In genomic region chr22:49964136-49964492, GRCh38 we compare ENCODE assay signal across 10 cellular contexts. TPM values are rescaled to one million over a fixed set of nuclear protein-coding genes. Genes with fewer than 3 reads are reported as not detected.
A peak's percentile ranks its signal among the peaks of the same experiment; 100 is the strongest.
DNase-seq lines count a peak whose midpoint lies in the region; ATAC-seq and TF ChIP-seq lines count a peak whose summit lies in the region.
"Had no signal": no experiment of that assay in that cellular context is flagged by ENCODE, and none has a peak within 500 bp of the region (broad histone marks: within the 10 kb centered on the region; RNA-seq: fewer than 3 reads in every experiment).

No MANE protein-coding gene starts in this region.

- H3K4me1 ChIP-seq in MM.1S (ENCODE audit: low read length) (0 out of 2 replicates have a peak, but pooled peaks cover 9% of the 10 kb centered on the region), H9 (ENCODE audit: insufficient read depth, low read length) (no peaks in the 10 kb centered on the region)

- peaks cover 61% of the 10 kb centered on the region for H3K36me3 Mint-ChIP-seq in dendritic cell treated with granulocyte-macrophage colony-stimulating factor and Interleukin-4, amounts not matched to agents 40 ng/mL and 50 ng/mL, for 4 days (ENCODE audit: low read depth)
- H3K36me3 Mint-ChIP-seq in naive thymus-derived CD8-positive, alpha-beta T cell, result peaks cover 0 to 21% (median 2%) of the 10 kb centered on the region in 3 donors
- peaks cover 8 to 17% (median 14%) of the 10 kb centered on the region in 3 experiments; a peak in 5 of 7 replicates for H3K36me3 Mint-ChIP-seq in H9 (ENCODE audit: insufficient read depth in 1 of 3, low read depth in 3 of 3)

- H3K4me1 Mint-ChIP-seq in dendritic cell treated with granulocyte-macrophage colony-stimulating factor and Interleukin-4, amounts not matched to agents 40 ng/mL and 50 ng/mL, for 4 days (ENCODE audit: low read depth), result peaks cover 68% of the 10 kb centered on the region
- peaks cover 16 to 55% (median 40%) of the 10 kb centered on the region in 4 donors for H3K4me1 Mint-ChIP-seq in naive thymus-derived CD8-positive, alpha-beta T cell
- H3K4me1 Mint-ChIP-seq in H9, result peaks cover 2 to 7% of the 10 kb centered on the region in 2 experiments; a peak in 2 of 4 replicates

- POLR2A ChIA-PET in AG04450 (lab: Yijun Ruan, JAX), result no interaction called here
- POLR2A ChIA-PET in naive thymus-derived CD8-positive, alpha-beta T cell (lab: Charles Lee), result interaction anchor here (0.8 to 6.0 kb wide), 4 partner anchors 13 to 30 kb away, joined by 3 to 26 read pairs (median 4); no protein-coding TSS in a partner anchor

- H3K4me3 Mint-ChIP-seq in dendritic cell treated with granulocyte-macrophage colony-stimulating factor and Interleukin-4, amounts not matched to agents 40 ng/mL and 50 ng/mL, for 4 days, result peak overlapping the region; percentile 99
- peak overlapping the region; percentile 60 to 80 (median 72) for H3K4me3 Mint-ChIP-seq in naive thymus-derived CD8-positive, alpha-beta T cell
- H3K4me3 Mint-ChIP-seq in H9, result no peak overlapping the region

- H3K27ac Mint-ChIP-seq in dendritic cell treated with granulocyte-macrophage colony-stimulating factor and Interleukin-4, amounts not matched to agents 40 ng/mL and 50 ng/mL, for 4 days, result peak overlapping the region; percentile 97
- peak overlapping the region in 9 of 10 donors; percentile 63 to 95 (median 84) for H3K27ac Mint-ChIP-seq in naive thymus-derived CD8-positive, alpha-beta T cell
- no peak overlapping the region for H3K27ac Mint-ChIP-seq in H9

- H3F3A ChIP-seq in MM.1S (ENCODE audit: insufficient read depth, low read length), result no peaks in the 10 kb centered on the region

- H3K23me2 ChIP-seq in H9 (ENCODE audit: insufficient read length, low read depth, low read length, poor library complexity, severe bottlenecking), result no peaks in the 10 kb centered on the region

- H2BK20ac ChIP-seq in H9 (ENCODE audit: low read depth, low read length, poor library complexity, severe bottlenecking), result no peak overlapping the region

- ATAC-seq in naive thymus-derived CD8-positive, alpha-beta T cell, result peak; percentile 27 to 38

- H3K56ac ChIP-seq in H9 (ENCODE audit: insufficient read length, low read depth, low read length), result no peak overlapping the region

- no peak overlapping the region for H4K8ac ChIP-seq in H9 (replicated peaks; ENCODE audit: insufficient read length, low read depth, low read length)

- no peak overlapping the region for H3K4ac ChIP-seq in H9 (ENCODE audit: low read depth, low read length)

- H3K18ac ChIP-seq in H9 (ENCODE audit: insufficient read length, low read depth, low read length), result no peak overlapping the region

- H3K79me1 ChIP-seq in H9 (ENCODE audit: insufficient read depth, low read depth, low read length, poor library complexity, severe bottlenecking), result peaks cover 6% of the 10 kb centered on the region

- no peak overlapping the region for H4K5ac ChIP-seq in H9 (ENCODE audit: insufficient read length, low read depth, low read length)

- no peak overlapping the region for H2AK5ac ChIP-seq in H9 (ENCODE audit: insufficient read length, low read length)

- H2BK12ac ChIP-seq in H9 (ENCODE audit: insufficient read length, low read depth, low read length), result no peak overlapping the region

- CTCF ChIA-PET in AG04450 (lab: Charles Lee), result no interaction called here

- H3T11ph ChIP-seq in H9 (ENCODE audit: low read length), result no peak overlapping the region

- no peaks in the 10 kb centered on the region for H4K20me1 ChIP-seq in MM.1S (ENCODE audit: insufficient read depth, low read length)
- no peaks in the 10 kb centered on the region for H4K20me1 ChIP-seq in H9 (ENCODE audit: control insufficient read depth, insufficient read depth, insufficient read length)

- H3K4me3 ChIP-seq in AG04450 (ENCODE audit: low read depth, low read length), result 0 out of 2 replicates have a peak overlapping the region, but pooled peaks have one; percentile 82
- no peak overlapping the region for H3K4me3 ChIP-seq in MM.1S (ENCODE audit: low read length)

- H3K79me2 ChIP-seq in MM.1S (ENCODE audit: low read length) (peaks cover 32% of the 10 kb centered on the region), H9 (ENCODE audit: insufficient read depth, low read length) (peaks cover 3% of the 10 kb centered on the region; the same call in 1 of the 2 replicates)

- no peaks in the 10 kb centered on the region for H3K9me3 Mint-ChIP-seq in dendritic cell treated with granulocyte-macrophage colony-stimulating factor and Interleukin-4, amounts not matched to agents 40 ng/mL and 50 ng/mL, for 4 days
- no peaks in the 10 kb centered on the region for H3K9me3 Mint-ChIP-seq in naive thymus-derived CD8-positive, alpha-beta T cell
- no peaks in the 10 kb centered on the region for H3K9me3 Mint-ChIP-seq in H9

- H2AFZ ChIP-seq in MM.1S (ENCODE audit: low read length) (no peak overlapping the region), H9 (ENCODE audit: low read length) (no peak overlapping the region)

- no peaks in the 10 kb centered on the region for H3K27me3 Mint-ChIP-seq in dendritic cell treated with granulocyte-macrophage colony-stimulating factor and Interleukin-4, amounts not matched to agents 40 ng/mL and 50 ng/mL, for 4 days
- H3K27me3 Mint-ChIP-seq in naive thymus-derived CD8-positive, alpha-beta T cell, result no peaks in the 10 kb centered on the region
- peaks cover under 1% of the 10 kb centered on the region; the same call in 1 of the 2 replicates for H3K27me3 Mint-ChIP-seq in H9 (ENCODE audit: low read depth)

- no peak overlapping the region for H4K91ac ChIP-seq in H9 (ENCODE audit: insufficient read length, low read depth, low read length)

- no peak overlapping the region for H2BK120ac ChIP-seq in H9 (ENCODE audit: low read depth, low read length, poor library complexity, severe bottlenecking)

- no peak overlapping the region; the same call in 1 of the 2 replicates for H3K14ac ChIP-seq in H9 (ENCODE audit: insufficient read depth, low read length)

- H2BK15ac ChIP-seq in H9 (ENCODE audit: low read depth, low read length), result no peak overlapping the region

- no peaks in the 10 kb centered on the region for H3K9me2 ChIP-seq in MM.1S (replicated peaks; ENCODE audit: insufficient read depth, low read length)

- H2BK5ac ChIP-seq in H9 (ENCODE audit: insufficient read length, low read length), result no peak overlapping the region

- no peak overlapping the region for H3K4me2 ChIP-seq in MM.1S (ENCODE audit: low read depth, low read length)
- no peak overlapping the region for H3K4me2 ChIP-seq in H9 (ENCODE audit: insufficient read depth, insufficient read length, low read length)

- whole genome bisulfite sequencing in H9 (ENCODE audit: extremely low coverage, insufficient read length, low lambda C conversion rate), result no CpG with 5 or more reads among the region's 8 CpGs

- intact Hi-C loops in dendritic cell treated with granulocyte-macrophage colony-stimulating factor and Interleukin-4, amounts not matched to agents 40 ng/mL and 50 ng/mL, for 4 days (cut with micrococcal nuclease), result no loop called here

- DNase-seq in AG04450 (ENCODE audit: low read depth, low spot score) (no peak), MM.1S (peak; percentile 5), amygdala (lab: John Stamatoyannopoulos, UW) (no peak), caudate nucleus (lab: John Stamatoyannopoulos, UW) (no peak), H9 (no peak)
- peak; percentile 27 to 81 (median 68) for DNase-seq in naive thymus-derived CD8-positive, alpha-beta T cell
- DNase-seq in NK-92 treated with Interleukin-12 subunit alpha and Interleukin-12 subunit beta, amount 100 ng/mL, for 24 hours (lab: John Stamatoyannopoulos, UW), result no peak

- H3K23ac ChIP-seq in H9 (ENCODE audit: insufficient read length, low read depth, low read length), result no peak overlapping the region

- TF ChIP-seq CTCF in AG04450 (IDR thresholded peaks at IDR 0.05; ENCODE audit: low read depth, low read length), result no peak
- no peak for TF ChIP-seq CTCF in MM.1S (IDR thresholded peaks at IDR 0.05; ENCODE audit: low read length)
- TF ChIP-seq CTCF in H9 (conservative IDR thresholded peaks at IDR 0.05), result no peak

- H3K36me3 ChIP-seq in MM.1S (replicated peaks; ENCODE audit: insufficient read depth, low read length), result 0 out of 2 replicates have a peak, but pooled peaks cover 6% of the 10 kb centered on the region

- H3K27ac ChIP-seq in AG04450 (ENCODE audit: low read depth, low read length), result peak overlapping the region; percentile 21
- no peak overlapping the region for H3K27ac ChIP-seq in MM.1S (ENCODE audit: low read length)
- H3K27ac ChIP-seq in caudate nucleus (ENCODE audit: low read depth, low read length), result no peak overlapping the region
- H3K27ac ChIP-seq in H9 (ENCODE audit: insufficient read length, low read depth, low read length), result no peak overlapping the region

- H3K9me3 ChIP-seq in AG04450 (ENCODE audit: control insufficient read depth, insufficient read depth, low read length), result peaks cover 4% of the 10 kb centered on the region; the same call in 1 of the 2 replicates
- H3K9me3 ChIP-seq in MM.1S (replicated peaks; ENCODE audit: insufficient read depth, low read length), result no peaks in the 10 kb centered on the region
- H3K9me3 ChIP-seq in H9 (ENCODE audit: control insufficient read depth, low read depth, low read length), result no peaks in the 10 kb centered on the region

- H3K27me3 ChIP-seq in AG04450 (ENCODE audit: control insufficient read depth, insufficient read depth, low read length) (no peaks in the 10 kb centered on the region), MM.1S (replicated peaks; ENCODE audit: insufficient read depth, low read length) (no peaks in the 10 kb centered on the region), H9 (ENCODE audit: insufficient read depth, low read length) (no peaks in the 10 kb centered on the region)

- H3K9ac ChIP-seq in MM.1S (ENCODE audit: low read length), result no peak overlapping the region
- no peak overlapping the region for H3K9ac ChIP-seq in H9 (ENCODE audit: extremely low read depth, insufficient read length, low read length)

RNA-seq across cellular contexts. Expression of gene PIM3, which starts 3.5 kb away (rescaled TPM):
- polyA plus RNA-seq in AG04450 (2011; rRNA removed), result 6.1 and 8.2 TPM in 2 replicates
- polyA minus RNA-seq in AG04450 (2011; rRNA and poly(A)+ RNA removed), result 3.2 and 4.1 TPM in 2 replicates
- total RNA-seq in naive thymus-derived CD8-positive, alpha-beta T cell, result 10 to 100 TPM; 42.0 to 44.0 TPM
- 10 to 100 TPM; 12.4 to 26.0 (median 13.6) TPM for polyA plus RNA-seq in naive thymus-derived CD8-positive, alpha-beta T cell
- 43.4 and 45.1 TPM in 2 replicates for total RNA-seq in H9 (2021)

RNA-seq across cellular contexts. Expression of gene CRELD2, which starts 45.7 kb away (rescaled TPM):
- 31.6 and 35.4 TPM in 2 replicates for polyA plus RNA-seq in AG04450 (2011; rRNA removed)
- 8.3 and 8.9 TPM in 2 replicates for polyA minus RNA-seq in AG04450 (2011; rRNA and poly(A)+ RNA removed)
- total RNA-seq in naive thymus-derived CD8-positive, alpha-beta T cell, result 10 to 100 TPM; 22.1 to 28.0 TPM
- polyA plus RNA-seq in naive thymus-derived CD8-positive, alpha-beta T cell, result 10 to 100 TPM; 35.8 to 43.6 (median 37.0) TPM
- total RNA-seq in H9 (2021), result 34.7 and 37.9 TPM in 2 replicates

RNA-seq across cellular contexts. Expression of gene ALG12, which starts 45.9 kb away (rescaled TPM):
- polyA plus RNA-seq in AG04450 (2011; rRNA removed), result 5.4 and 5.6 TPM in 2 replicates
- 5.6 and 6.8 TPM in 2 replicates for polyA minus RNA-seq in AG04450 (2011; rRNA and poly(A)+ RNA removed)
- total RNA-seq in naive thymus-derived CD8-positive, alpha-beta T cell, result 10 to 100 TPM; 20.3 to 23.6 TPM
- 10 to 100 TPM; 10.8 to 17.0 (median 16.9) TPM for polyA plus RNA-seq in naive thymus-derived CD8-positive, alpha-beta T cell
- 19.2 and 20.6 TPM in 2 replicates for total RNA-seq in H9 (2021)

RNA-seq across cellular contexts. Expression of gene IL17REL, which starts 48.5 kb away (rescaled TPM):
- not detected in 2 replicates for polyA plus RNA-seq in AG04450 (2011; rRNA removed)
- polyA minus RNA-seq in AG04450 (2011; rRNA and poly(A)+ RNA removed), result not detected in 2 replicates
- total RNA-seq in naive thymus-derived CD8-positive, alpha-beta T cell, result not detected
- polyA plus RNA-seq in naive thymus-derived CD8-positive, alpha-beta T cell, result not detected
- 0.11 and 0.20 TPM in 2 replicates for total RNA-seq in H9 (2021)
- total RNA-seq: M059J; T-helper 2 cell treated with Interferon-gamma antibody and Interleukin-4, amounts not matched to agents 100 ng/mL and 5 ng/mL, for 36 hours had no signal

Comparison
In these comparisons a context has a peak if more than half of its experiments do, and no peak if none do; other contexts are left out.
1. DNase-seq: peak in MM.1S (single experiment) and naive thymus-derived CD8-positive, alpha-beta T cell (10 of 10); none in AG04450 (single experiment), amygdala (0 of 56), caudate nucleus (0 of 61), NK-92 treated with Interleukin-12 subunit alpha and Interleukin-12 subunit beta, amount 100 ng/mL, for 24 hours (single experiment) and H9 (single experiment).
2. H3K27ac Mint-ChIP-seq: peak in dendritic cell treated with granulocyte-macrophage colony-stimulating factor and Interleukin-4, amounts not matched to agents 40 ng/mL and 50 ng/mL, for 4 days (single experiment) and naive thymus-derived CD8-positive, alpha-beta T cell (9 of 10); none in H9 (0 of 3).
3. H3K4me3 Mint-ChIP-seq: peak in dendritic cell treated with granulocyte-macrophage colony-stimulating factor and Interleukin-4, amounts not matched to agents 40 ng/mL and 50 ng/mL, for 4 days (single experiment) and naive thymus-derived CD8-positive, alpha-beta T cell (10 of 10); none in H9 (0 of 2).